19 cellular contexts compared by ENCODE assay signal in the genomic region with DNA sequence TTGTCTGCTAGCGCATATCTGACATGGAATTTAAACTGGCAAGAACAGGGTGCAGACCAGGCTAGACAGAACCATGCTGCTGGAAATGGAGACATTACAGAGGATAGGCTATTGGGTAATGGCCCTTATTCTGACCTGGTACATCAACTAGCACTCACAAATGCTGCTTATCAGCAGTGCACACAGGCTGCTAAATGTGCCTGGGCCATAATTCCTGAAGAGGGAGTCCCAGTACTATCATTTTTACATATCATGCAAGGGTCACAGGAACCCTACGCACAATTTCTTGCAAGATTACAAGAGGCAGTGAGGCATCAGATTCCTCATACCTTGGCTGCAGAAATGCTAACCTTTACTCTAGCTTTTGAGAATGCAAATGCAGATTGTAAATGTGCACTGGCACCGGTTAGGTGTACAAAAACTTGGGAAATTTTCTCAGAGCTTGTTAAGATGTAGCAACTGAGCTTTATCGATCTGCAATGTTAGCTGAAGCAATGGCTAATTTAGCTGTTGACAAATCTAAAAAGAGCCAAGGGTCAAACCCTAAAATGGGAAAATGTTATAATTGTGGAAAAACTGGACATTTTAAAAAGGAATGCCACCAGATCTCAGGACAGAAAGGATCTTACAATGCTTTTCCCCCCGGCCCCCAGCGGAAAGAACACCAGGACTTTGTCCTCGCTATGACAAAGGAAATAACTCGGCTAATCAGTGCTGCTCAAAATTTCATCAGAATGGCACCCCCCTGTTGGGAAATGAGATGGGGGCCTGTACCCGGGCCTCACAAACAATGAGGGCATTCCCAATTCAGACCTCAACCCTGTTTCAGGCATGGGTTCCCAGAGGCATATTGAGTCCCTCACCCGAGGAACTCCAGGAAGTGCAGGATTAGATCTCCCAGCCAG. TPM values are rescaled to one million over a fixed set of nuclear protein-coding genes. Genes with fewer than 3 reads are reported as not detected.
DNase-seq lines count a peak whose midpoint lies in the region; ATAC-seq, FAIRE-seq and TF ChIP-seq lines count a peak whose summit lies in the region.
"Had no signal": no experiment of that assay in that cellular context is flagged by ENCODE, and none has a peak within 500 bp of the region (broad histone marks: within the 10 kb centered on the region; RNA-seq: fewer than 3 reads in every experiment).

No MANE protein-coding gene starts in this region.

- no peak for ATAC-seq in GM19023 (IDR thresholded peaks at IDR 0.05; ENCODE audit: unreplicated experiment)
- ATAC-seq in HG02840 (IDR thresholded peaks at IDR 0.05; ENCODE audit: low FRiP score, unreplicated experiment): no peak

- TF ChIP-seq RAD21 in liver (IDR thresholded peaks at IDR 0.05): peak in 1 of 2 donors; percentile 5

- H3K36me3 ChIP-seq in liver (ENCODE audit: control insufficient read depth in 4 of 4, insufficient read depth in 3 of 4, low read depth in 1 of 4, low read length in 3 of 4): no peaks in the 10 kb centered on the region
- H3K36me3 ChIP-seq: thoracic aorta had no signal

- H3K9ac ChIP-seq in liver (ENCODE audit: low read depth in 1 of 2, low read length in 2 of 2): no peak overlapping the region
- H3K9ac ChIP-seq: parathyroid adenoma had no signal

- TF ChIP-seq POLR2A in NB4 (IDR thresholded peaks at IDR 0.05; ENCODE audit: extremely low read depth, insufficient read length) (no peak), GM12891 (IDR thresholded peaks at IDR 0.05; ENCODE audit: low read depth, low read length) (no peak)

- no peak for FAIRE-seq in GM12891 (lab: Jason Lieb, UNC)
- FAIRE-seq: astrocyte had no signal

- TF ChIP-seq CTCF in NB4 (IDR thresholded peaks at IDR 0.05; ENCODE audit: low read depth, low read length) (no peak), liver (IDR thresholded peaks at IDR 0.05; ENCODE audit: low read depth, low read length, missing input control) (peak; percentile 3)

- H3K27me3 ChIP-seq in liver (ENCODE audit: control insufficient read depth in 4 of 4, insufficient read depth in 4 of 4, low read length in 3 of 4): no peaks in the 10 kb centered on the region

- H3K4me3 ChIP-seq in NB4 (ENCODE audit: low read depth, low read length): no peak overlapping the region
- no peak overlapping the region for H3K4me3 ChIP-seq in liver (ENCODE audit: low read depth in 1 of 3, low read length in 3 of 3)
- H3K4me3 ChIP-seq: thoracic aorta had no signal

- peak; percentile 30 for DNase-seq in ELR (ENCODE audit: low read depth)
- DNase-seq in NB4 (ENCODE audit: low read depth): peak; percentile 49
- no peak for DNase-seq in epithelial cell of prostate (ENCODE audit: low read depth, low spot score)
- no peak for DNase-seq in NCI-H345 treated with DMSO at 0.1 percent for 48 hours (lab: John Stamatoyannopoulos, UW; ENCODE audit: unreplicated experiment)
- no peak for DNase-seq in GM12891 (ENCODE audit: insufficient read length, low spot score)
- DNase-seq: activated CD4-positive, alpha-beta memory T cell treated with anti-CD3 and anti-CD28 coated beads, Interleukin-2, amount 10 ng/mL, durations not matched to agents 7 days and 5 days; activated effector memory CD4-positive, alpha-beta T cell treated with Interleukin-2 at 50 U/mL for 16 hours; NCI-H1092; NCI-H446; stimulated activated CD4-positive, alpha-beta T cell treated with anti-CD3 and anti-CD28 coated beads, Interleukin-15, amount 100 ng/mL, for 24 hours had no signal

- H3K9me3 ChIP-seq in liver (ENCODE audit: control insufficient read depth in 4 of 4, low read length in 3 of 4): no peaks in the 10 kb centered on the region
- H3K9me3 ChIP-seq: thoracic aorta had no signal

- peak overlapping the region; percentile 89 for H3K27ac ChIP-seq in epithelial cell of prostate
- no peak overlapping the region for H3K27ac ChIP-seq in liver (ENCODE audit: low read depth in 1 of 2, low read length in 2 of 2)
- H3K27ac ChIP-seq: parathyroid adenoma, RWPE1, thoracic aorta had no signal

- WGBS in liver: 60% methylated on average over 10 of the region's 10 CpGs

- peaks cover 0 to 10% (median 8%) of the 10 kb centered on the region in 4 donors for H3K4me1 ChIP-seq in liver (ENCODE audit: control insufficient read depth in 4 of 4, insufficient read depth in 4 of 4, low read length in 3 of 4)
- H3K4me1 ChIP-seq: parathyroid adenoma had no signal

TF ChIP-seq in liver, 16 proteins besides CTCF, POLR2A, EP300 and RAD21:
- TF ChIP-seq SP1 (IDR thresholded peaks at IDR 0.05): peak; percentile 31
- TF ChIP-seq, protein P1, sequence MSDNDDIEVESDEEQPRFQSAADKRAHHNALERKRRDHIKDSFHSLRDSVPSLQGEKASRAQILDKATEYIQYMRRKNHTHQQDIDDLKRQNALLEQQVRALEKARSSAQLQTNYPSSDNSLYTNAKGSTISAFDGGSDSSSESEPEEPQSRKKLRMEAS (IDR thresholded peaks at IDR 0.05): no peak
- TF ChIP-seq TAF1 (conservative IDR thresholded peaks at IDR 0.05): no peak
- TF ChIP-seq EGR1 (IDR thresholded peaks at IDR 0.05; ENCODE audit: low read depth in 2 of 2): no peak
- TF ChIP-seq HNF4A (conservative IDR thresholded peaks at IDR 0.05): peak; percentile 2 to 67
- TF ChIP-seq, protein P2, sequence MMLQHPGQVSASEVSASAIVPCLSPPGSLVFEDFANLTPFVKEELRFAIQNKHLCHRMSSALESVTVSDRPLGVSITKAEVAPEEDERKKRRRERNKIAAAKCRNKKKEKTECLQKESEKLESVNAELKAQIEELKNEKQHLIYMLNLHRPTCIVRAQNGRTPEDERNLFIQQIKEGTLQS (IDR thresholded peaks at IDR 0.05): no peak
- TF ChIP-seq, protein P3, sequence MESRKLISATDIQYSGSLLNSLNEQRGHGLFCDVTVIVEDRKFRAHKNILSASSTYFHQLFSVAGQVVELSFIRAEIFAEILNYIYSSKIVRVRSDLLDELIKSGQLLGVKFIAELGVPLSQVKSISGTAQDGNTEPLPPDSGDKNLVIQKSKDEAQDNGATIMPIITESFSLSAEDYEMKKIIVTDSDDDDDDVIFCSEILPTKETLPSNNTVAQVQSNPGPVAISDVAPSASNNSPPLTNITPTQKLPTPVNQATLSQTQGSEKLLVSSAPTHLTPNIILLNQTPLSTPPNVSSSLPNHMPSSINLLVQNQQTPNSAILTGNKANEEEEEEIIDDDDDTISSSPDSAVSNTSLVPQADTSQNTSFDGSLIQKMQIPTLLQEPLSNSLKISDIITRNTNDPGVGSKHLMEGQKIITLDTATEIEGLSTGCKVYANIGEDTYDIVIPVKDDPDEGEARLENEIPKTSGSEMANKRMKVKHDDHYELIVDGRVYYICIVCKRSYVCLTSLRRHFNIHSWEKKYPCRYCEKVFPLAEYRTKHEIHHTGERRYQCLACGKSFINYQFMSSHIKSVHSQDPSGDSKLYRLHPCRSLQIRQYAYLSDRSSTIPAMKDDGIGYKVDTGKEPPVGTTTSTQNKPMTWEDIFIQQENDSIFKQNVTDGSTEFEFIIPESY (IDR thresholded peaks at IDR 0.05): no peak
- TF ChIP-seq YY1 (IDR thresholded peaks at IDR 0.05): no peak
- no peak for TF ChIP-seq HNF4G (IDR thresholded peaks at IDR 0.05)
- no peak for TF ChIP-seq FOXA2 (IDR thresholded peaks at IDR 0.05)
- TF ChIP-seq FOXA1 (IDR thresholded peaks at IDR 0.05): no peak
TF ChIP-seq in liver: peak in this region for 2.

TF ChIP-seq in GM12891, 5 proteins besides CTCF, POLR2A, EP300 and RAD21:
- TF ChIP-seq SPI1 (IDR thresholded peaks at IDR 0.05; ENCODE audit: low read depth, low read length): no peak
- no peak for TF ChIP-seq TAF1 (IDR thresholded peaks at IDR 0.05; ENCODE audit: low read depth, low read length)
- TF ChIP-seq POLR2AphosphoS5 (IDR thresholded peaks at IDR 0.05; ENCODE audit: low read depth, low read length): no peak
- TF ChIP-seq PAX5 (IDR thresholded peaks at IDR 0.05; ENCODE audit: insufficient read depth, low read length, severe bottlenecking): no peak
- TF ChIP-seq POU2F2 (IDR thresholded peaks at IDR 0.05; ENCODE audit: low read depth, low read length): no peak

RNA-seq across cellular contexts. Expression of a gene that starts 21.1 kb away (rescaled TPM):
- total RNA-seq in liver: 1 to 10 TPM; 1.0 to 9.0 TPM
- polyA plus RNA-seq in liver: under 1 TPM; 0.51 to 0.62 TPM
- polyA plus RNA-seq in GM12891 (2012; ENCODE audit: low read depth, missing spikeins): 1.6 TPM
- total RNA-seq: astrocyte had no signal

RNA-seq across cellular contexts. Expression of a gene that starts 36.5 kb away (rescaled TPM):
- total RNA-seq in liver: 10 to 100 TPM in 1 of 2 donors, under 1 TPM in 1; 0.92 to 14.7 TPM
- 1 to 10 TPM in 1 of 2 donors, under 1 TPM in 1; 0.36 to 1.9 TPM for polyA plus RNA-seq in liver
- polyA plus RNA-seq in GM12891 (2012; ENCODE audit: low read depth, missing spikeins): not detected
- total RNA-seq: activated CD4-positive, alpha-beta memory T cell treated with anti-CD3 and anti-CD28 coated beads, Interleukin-2, amount 10 ng/mL, durations not matched to agents 7 days and 5 days; astrocyte; T-helper 2 cell treated with Interferon-gamma antibody and Interleukin-4, amounts not matched to agents 100 ng/mL and 5 ng/mL, for 36 hours had no signal

RNA-seq across cellular contexts. Expression of a gene that starts 57.4 kb away (rescaled TPM):
- total RNA-seq in liver: under 1 TPM; 0.23 to 0.75 TPM
- polyA plus RNA-seq in liver: under 1 TPM; 0.06 to 0.51 TPM
- 0.08 TPM for polyA plus RNA-seq in GM12891 (2012; ENCODE audit: low read depth, missing spikeins)
- total RNA-seq: astrocyte, dermis blood vessel endothelial cell had no signal

Comparison
In these comparisons a context has a peak if more than half of its experiments do, and no peak if none do; other contexts are left out.
1. DNase-seq: peak in ELR (single experiment) and NB4 (single experiment); none in epithelial cell of prostate (single experiment), NCI-H345 treated with DMSO at 0.1 percent for 48 hours (single experiment) and GM12891 (single experiment).